In the genomic region with DNA sequence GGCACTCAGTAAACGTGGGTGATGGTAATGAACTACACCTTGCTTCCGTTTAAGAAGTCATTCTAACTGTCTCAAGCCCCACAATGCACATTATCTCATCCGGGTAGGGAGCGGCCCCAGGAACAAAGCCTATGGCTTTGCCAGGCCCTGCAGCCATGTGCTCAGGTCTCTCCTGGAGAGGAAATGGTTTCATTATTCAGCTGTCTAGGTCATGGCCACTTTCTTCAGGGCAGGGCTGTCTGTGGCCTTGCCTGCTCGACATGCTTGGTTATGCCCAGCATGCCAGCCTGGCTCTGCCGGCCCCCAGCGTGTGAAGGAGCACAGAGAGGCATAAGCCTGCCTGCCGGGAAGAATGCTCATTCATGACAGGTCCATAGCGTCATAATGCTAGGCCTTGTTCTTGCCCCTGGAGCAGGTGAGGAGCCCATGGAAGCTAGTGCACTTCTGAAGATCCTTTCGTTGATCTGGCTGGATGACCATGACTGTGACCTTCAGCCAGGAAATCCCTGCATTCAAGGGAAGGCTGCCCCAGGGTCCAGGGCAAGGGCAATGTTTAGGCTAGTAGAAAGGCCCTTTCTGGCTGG, we compare ENCODE assay signal across 1 cellular context.
TF ChIP-seq lines count a peak whose summit lies in the region.

No MANE protein-coding gene starts in this region.

TF ChIP-seq in IMR-90, 13 proteins besides CTCF, POLR2A, EP300 and RAD21:
- TF ChIP-seq, protein P1, sequence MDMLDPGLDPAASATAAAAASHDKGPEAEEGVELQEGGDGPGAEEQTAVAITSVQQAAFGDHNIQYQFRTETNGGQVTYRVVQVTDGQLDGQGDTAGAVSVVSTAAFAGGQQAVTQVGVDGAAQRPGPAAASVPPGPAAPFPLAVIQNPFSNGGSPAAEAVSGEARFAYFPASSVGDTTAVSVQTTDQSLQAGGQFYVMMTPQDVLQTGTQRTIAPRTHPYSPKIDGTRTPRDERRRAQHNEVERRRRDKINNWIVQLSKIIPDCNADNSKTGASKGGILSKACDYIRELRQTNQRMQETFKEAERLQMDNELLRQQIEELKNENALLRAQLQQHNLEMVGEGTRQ (IDR thresholded peaks at IDR 0.05; ENCODE audit: low read depth, low read length): no peak
- TF ChIP-seq RFX5 (IDR thresholded peaks at IDR 0.05; ENCODE audit: low read depth, low read length) (no peak), MAFK (IDR thresholded peaks at IDR 0.05; ENCODE audit: low read depth, low read length) (no peak), BHLHE40 (IDR thresholded peaks at IDR 0.05; ENCODE audit: low read depth, low read length) (no peak), CHD1 (IDR thresholded peaks at IDR 0.05; ENCODE audit: low read depth, low read length) (no peak), NFE2L2 (IDR thresholded peaks at IDR 0.05; ENCODE audit: low read depth, low read length) (no peak), SMC3 (IDR thresholded peaks at IDR 0.05; ENCODE audit: low read depth, low read length) (no peak), RCOR1 (IDR thresholded peaks at IDR 0.05; ENCODE audit: insufficient replicate concordance, low read length) (no peak), FOS (IDR thresholded peaks at IDR 0.05; ENCODE audit: low read depth, low read length) (no peak), MXI1 (IDR thresholded peaks at IDR 0.05; ENCODE audit: borderline replicate concordance, low read depth, low read length) (no peak), MAZ (IDR thresholded peaks at IDR 0.05; ENCODE audit: borderline replicate concordance, low read depth, low read length) (no peak), CEBPB (IDR thresholded peaks at IDR 0.05; ENCODE audit: low read depth, low read length) (no peak)
- TF ChIP-seq, protein P2, sequence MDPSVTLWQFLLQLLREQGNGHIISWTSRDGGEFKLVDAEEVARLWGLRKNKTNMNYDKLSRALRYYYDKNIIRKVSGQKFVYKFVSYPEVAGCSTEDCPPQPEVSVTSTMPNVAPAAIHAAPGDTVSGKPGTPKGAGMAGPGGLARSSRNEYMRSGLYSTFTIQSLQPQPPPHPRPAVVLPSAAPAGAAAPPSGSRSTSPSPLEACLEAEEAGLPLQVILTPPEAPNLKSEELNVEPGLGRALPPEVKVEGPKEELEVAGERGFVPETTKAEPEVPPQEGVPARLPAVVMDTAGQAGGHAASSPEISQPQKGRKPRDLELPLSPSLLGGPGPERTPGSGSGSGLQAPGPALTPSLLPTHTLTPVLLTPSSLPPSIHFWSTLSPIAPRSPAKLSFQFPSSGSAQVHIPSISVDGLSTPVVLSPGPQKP (IDR thresholded peaks at IDR 0.05; ENCODE audit: borderline replicate concordance, low read depth, low read length): no peak
